8 cellular contexts compared by ENCODE assay signal in the genomic region with DNA sequence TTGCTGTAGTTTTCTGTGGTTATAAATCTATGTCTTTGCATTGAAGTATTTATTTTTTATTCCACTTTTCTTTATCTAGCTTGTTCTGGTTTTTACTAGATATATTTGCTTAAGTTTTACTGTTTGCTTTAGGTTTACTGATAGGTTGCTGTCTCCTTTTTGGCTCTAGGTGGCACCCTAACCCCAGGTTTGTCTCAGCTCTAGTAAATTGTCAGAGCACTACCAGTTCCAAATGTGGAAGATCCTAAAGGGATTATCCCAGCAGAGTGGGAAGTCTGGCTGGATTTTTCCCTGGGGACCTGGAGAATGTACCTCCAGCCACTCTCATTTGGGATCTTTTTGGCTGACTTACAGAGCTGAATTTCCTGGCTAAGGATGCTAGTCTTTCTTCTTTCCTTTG.
DNase-seq lines count a peak whose midpoint lies in the region; FAIRE-seq and TF ChIP-seq lines count a peak whose summit lies in the region.

No MANE protein-coding gene starts in this region.

- TF ChIP-seq CTCF in AG09319 (IDR thresholded peaks at IDR 0.05; ENCODE audit: low read depth, low read length) (peak; percentile 74), GM12875 (IDR thresholded peaks at IDR 0.05; ENCODE audit: borderline replicate concordance, insufficient read depth, low read depth, low read length) (peak; percentile 57)

- H3K4me3 ChIP-seq in GM12875 (ENCODE audit: low read depth, low read length): no peak overlapping the region

- peak; percentile 99 for FAIRE-seq in islet of Langerhans (lab: Jason Lieb, UNC)

- DNase-seq in AG09319 (ENCODE audit: extremely low read depth, low read depth): peak; percentile 5
- DNase-seq in HuH-7 (ENCODE audit: low spot score): peak; percentile 13
- peak; percentile 52 for DNase-seq in RPMI7951 (ENCODE audit: low read depth)
- DNase-seq in astrocyte of the hippocampus (ENCODE audit: low read depth, low spot score): peak; percentile 57
- peak; percentile 19 for DNase-seq in stimulated activated CD4-positive, alpha-beta T cell treated with anti-CD3 and anti-CD28 coated beads, Interleukin-4, amount 100 ng/mL, for 1 hour
- no peak for DNase-seq in GF-D8 (lab: John Stamatoyannopoulos, UW)
